ENCODE assay signal across 9 cellular contexts in the genomic region with DNA sequence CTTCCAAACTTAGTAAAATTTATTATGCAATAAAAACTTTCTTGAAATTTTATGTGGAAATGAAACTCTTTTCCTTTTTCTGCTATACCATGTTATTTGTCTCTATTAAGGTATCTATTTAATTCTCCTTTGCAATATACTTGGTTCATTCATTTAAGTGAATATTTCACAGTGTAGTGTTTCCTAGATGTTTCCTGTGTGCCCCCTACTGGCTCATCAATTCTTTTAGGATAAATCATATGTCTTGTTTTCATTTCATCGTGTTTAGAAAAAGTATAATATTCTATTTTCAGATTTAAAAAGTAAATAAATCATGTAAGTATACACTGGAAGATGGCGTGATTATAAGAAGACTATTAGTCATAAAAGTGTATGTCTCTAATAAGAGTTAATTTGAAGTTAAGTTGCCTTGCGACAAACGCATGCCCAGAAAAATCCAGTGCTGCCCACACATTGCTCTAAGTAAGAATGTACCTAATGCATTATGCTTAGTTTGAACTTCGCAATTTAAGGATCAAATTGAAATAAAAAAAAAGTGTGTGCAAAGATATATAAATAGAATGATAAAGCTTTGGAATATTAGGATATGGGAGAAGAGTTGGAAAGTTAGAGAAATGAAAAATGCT.
DNase-seq lines count a peak whose midpoint lies in the region; ATAC-seq and TF ChIP-seq lines count a peak whose summit lies in the region.
"Had no signal": no experiment of that assay in that cellular context is flagged by ENCODE, and none has a peak within 500 bp of the region (broad histone marks: within the 10 kb centered on the region; RNA-seq: fewer than 3 reads in every experiment).

No MANE protein-coding gene starts in this region.

- ATAC-seq in GM23338 (no peak), HG02840 (IDR thresholded peaks at IDR 0.05; ENCODE audit: low FRiP score, unreplicated experiment) (no peak)

- intact Hi-C loops in dorsolateral prefrontal cortex (cut with DNase I), result no loop called here
- intact Hi-C loops in transverse colon (cut with DNase I; ENCODE audit: low total_unique reads), result no loop called here

- no peaks in the 10 kb centered on the region for H3K27me3 ChIP-seq in GM23338 (ENCODE audit: insufficient read depth)
- H3K27me3 ChIP-seq in dorsolateral prefrontal cortex, result no peaks in the 10 kb centered on the region
- peaks cover 9% of the 10 kb centered on the region for H3K27me3 ChIP-seq in smooth muscle cell (ENCODE audit: low read depth)
- no peaks in the 10 kb centered on the region for H3K27me3 ChIP-seq in transverse colon

- H4K20me1 ChIP-seq in GM23338 (replicated peaks; ENCODE audit: insufficient read depth) (no peaks in the 10 kb centered on the region), smooth muscle cell (ENCODE audit: low read depth) (no peaks in the 10 kb centered on the region)

- in situ Hi-C loops in G401 (cut with HindIII; ENCODE audit: low sequenced_read_pairs), result no loop called here
- in situ Hi-C loops in transverse colon (cut with MboI; ENCODE audit: low pct_ligation_motif_present in 1 of 4, low pct_unique_long_range_greater_than_20kb in 1 of 4, low sequenced_read_pairs in 3 of 4), result no loop called here

- H3K4me1 Mint-ChIP-seq in GM23338, result no peaks in the 10 kb centered on the region

- no peak overlapping the region for H3K27ac Mint-ChIP-seq in GM23338
- H3K27ac Mint-ChIP-seq: dendritic cell treated with granulocyte-macrophage colony-stimulating factor and Interleukin-4, amounts not matched to agents 40 ng/mL and 50 ng/mL, for 4 days had no signal

- peak; percentile 74 for DNase-seq in G401 (ENCODE audit: low spot score)
- peak; percentile 40 for DNase-seq in GM23338 (ENCODE audit: low spot score)
- peak; percentile 71 for DNase-seq in NCI-H1694 treated with DMSO at 0.1 percent for 48 hours (lab: John Stamatoyannopoulos, UW)
- DNase-seq in dorsolateral prefrontal cortex, result peak in 1 of 10 donors; percentile 10
- no peak for DNase-seq in smooth muscle cell (lab: John Stamatoyannopoulos, UW; ENCODE audit: unreplicated experiment)
- DNase-seq in retina, result no peak
- no peak for DNase-seq in transverse colon

- 52% methylated on average over 5 of the region's 5 CpGs for WGBS in smooth muscle cell (ENCODE audit: low lambda C conversion rate)
- WGBS in transverse colon (ENCODE audit: low coverage in 1 of 2), 2 donors, result 51 to 56% methylated on average over 5 of the region's 5 CpGs

- H3K4me2 ChIP-seq in GM23338 (no peak overlapping the region), smooth muscle cell (no peak overlapping the region)

- TF ChIP-seq EP300 in transverse colon (IDR thresholded peaks at IDR 0.05; ENCODE audit: low read depth), result no peak

- H3K79me2 ChIP-seq in GM23338 (replicated peaks; ENCODE audit: insufficient read depth), result no peaks in the 10 kb centered on the region
- H3K79me2 ChIP-seq in smooth muscle cell (ENCODE audit: low read depth), result no peaks in the 10 kb centered on the region

- no peaks in the 10 kb centered on the region for H3K36me3 Mint-ChIP-seq in GM23338 (ENCODE audit: low read depth)

- H3K27me3 Mint-ChIP-seq in GM23338 (ENCODE audit: insufficient read depth, low read depth, poor library complexity), result no peaks in the 10 kb centered on the region
- H3K27me3 Mint-ChIP-seq: dendritic cell treated with granulocyte-macrophage colony-stimulating factor and Interleukin-4, amounts not matched to agents 40 ng/mL and 50 ng/mL, for 4 days had no signal

- H3K4me3 ChIP-seq in GM23338 (no peak overlapping the region), dorsolateral prefrontal cortex (peak overlapping the region in 9 of 59 donors; percentile 9 to 34 (median 22)), smooth muscle cell (no peak overlapping the region), transverse colon (no peak overlapping the region)

- H3K4me3 Mint-ChIP-seq in GM23338, result no peak overlapping the region
- H3K4me3 Mint-ChIP-seq: dendritic cell treated with granulocyte-macrophage colony-stimulating factor and Interleukin-4, amounts not matched to agents 40 ng/mL and 50 ng/mL, for 4 days had no signal

- peak overlapping the region; percentile 11 for H3K9ac ChIP-seq in smooth muscle cell (ENCODE audit: low read depth)

- H3K36me3 ChIP-seq in GM23338 (ENCODE audit: insufficient read depth) (no peaks in the 10 kb centered on the region), smooth muscle cell (ENCODE audit: low read depth) (no peaks in the 10 kb centered on the region), transverse colon (no peaks in the 10 kb centered on the region)

- TF ChIP-seq POLR2A in transverse colon (IDR thresholded peaks at IDR 0.05), result no peak

- H2AFZ ChIP-seq in GM23338 (no peak overlapping the region), smooth muscle cell (ENCODE audit: low read depth) (no peak overlapping the region)

- H3K9me3 Mint-ChIP-seq in GM23338, result no peaks in the 10 kb centered on the region; the same call in 2 of the 3 replicates
- H3K9me3 Mint-ChIP-seq: dendritic cell treated with granulocyte-macrophage colony-stimulating factor and Interleukin-4, amounts not matched to agents 40 ng/mL and 50 ng/mL, for 4 days had no signal

- H3K9me3 ChIP-seq in smooth muscle cell (replicated peaks; ENCODE audit: low read depth), result no peaks in the 10 kb centered on the region
- no peaks in the 10 kb centered on the region for H3K9me3 ChIP-seq in transverse colon

- TF ChIP-seq CTCF in GM23338 (conservative IDR thresholded peaks at IDR 0.05; ENCODE audit: low read depth in 2 of 2) (peak in 1 of 2 experiments; percentile 75; a peak in 3 of 4 replicates), dorsolateral prefrontal cortex (IDR thresholded peaks at IDR 0.05 in 54 of 56, conservative IDR thresholded peaks at IDR 0.05 in 2 of 56; ENCODE audit: low read depth in 1 of 56, partially characterized antibody in 56 of 56) (peak in 53 of 56 donors; percentile 39 to 76 (median 57)), smooth muscle cell (IDR thresholded peaks at IDR 0.05; ENCODE audit: borderline replicate concordance, insufficient read depth, poor library complexity, severe bottlenecking) (peak; percentile 64), transverse colon (IDR thresholded peaks at IDR 0.05) (peak in 1 of 5 experiments; percentile 12)

- H3K4me1 ChIP-seq in GM23338 (ENCODE audit: insufficient read depth) (no peaks in the 10 kb centered on the region), smooth muscle cell (ENCODE audit: low read depth) (no peaks in the 10 kb centered on the region), transverse colon (no peaks in the 10 kb centered on the region)

- H3K9me2 ChIP-seq in GM23338 (ENCODE audit: insufficient read depth), result no peaks in the 10 kb centered on the region

- H3F3A ChIP-seq in GM23338 (replicated peaks; ENCODE audit: low read depth), result no peaks in the 10 kb centered on the region
- H3F3A ChIP-seq in smooth muscle cell (ENCODE audit: low read depth), result no peaks in the 10 kb centered on the region

- H3K27ac ChIP-seq in GM23338 (ENCODE audit: low read depth) (no peak overlapping the region), dorsolateral prefrontal cortex (no peak overlapping the region), smooth muscle cell (ENCODE audit: low read depth) (no peak overlapping the region), transverse colon (no peak overlapping the region)

TF ChIP-seq in GM23338, 12 proteins besides CTCF, POLR2A, EP300 and RAD21 (continues in another document):
- TF ChIP-seq, protein P1, sequence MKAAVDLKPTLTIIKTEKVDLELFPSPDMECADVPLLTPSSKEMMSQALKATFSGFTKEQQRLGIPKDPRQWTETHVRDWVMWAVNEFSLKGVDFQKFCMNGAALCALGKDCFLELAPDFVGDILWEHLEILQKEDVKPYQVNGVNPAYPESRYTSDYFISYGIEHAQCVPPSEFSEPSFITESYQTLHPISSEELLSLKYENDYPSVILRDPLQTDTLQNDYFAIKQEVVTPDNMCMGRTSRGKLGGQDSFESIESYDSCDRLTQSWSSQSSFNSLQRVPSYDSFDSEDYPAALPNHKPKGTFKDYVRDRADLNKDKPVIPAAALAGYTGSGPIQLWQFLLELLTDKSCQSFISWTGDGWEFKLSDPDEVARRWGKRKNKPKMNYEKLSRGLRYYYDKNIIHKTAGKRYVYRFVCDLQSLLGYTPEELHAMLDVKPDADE (IDR thresholded peaks at IDR 0.05), result no peak
- TF ChIP-seq ZNF114 (CRISPR knock-in tag; IDR thresholded peaks at IDR 0.05) (no peak), JUNB (IDR thresholded peaks at IDR 0.05; ENCODE audit: unreplicated experiment) (no peak), POLR2AphosphoS5 (IDR thresholded peaks at IDR 0.05; ENCODE audit: low read depth) (no peak), NANOG (IDR thresholded peaks at IDR 0.05; ENCODE audit: borderline replicate concordance) (no peak), EZH2 (IDR thresholded peaks at IDR 0.05; ENCODE audit: low read depth, unreplicated experiment) (no peak), ZNF331 (CRISPR knock-in tag; IDR thresholded peaks at IDR 0.05; ENCODE audit: low read depth) (no peak), CREB1 (CRISPR knock-in tag; IDR thresholded peaks at IDR 0.05; ENCODE audit: low read depth) (no peak), STAT1 (IDR thresholded peaks at IDR 0.05; ENCODE audit: unreplicated experiment) (no peak), EZH2phosphoT487 (IDR thresholded peaks at IDR 0.05; ENCODE audit: unreplicated experiment) (no peak)
- TF ChIP-seq, protein P2, sequence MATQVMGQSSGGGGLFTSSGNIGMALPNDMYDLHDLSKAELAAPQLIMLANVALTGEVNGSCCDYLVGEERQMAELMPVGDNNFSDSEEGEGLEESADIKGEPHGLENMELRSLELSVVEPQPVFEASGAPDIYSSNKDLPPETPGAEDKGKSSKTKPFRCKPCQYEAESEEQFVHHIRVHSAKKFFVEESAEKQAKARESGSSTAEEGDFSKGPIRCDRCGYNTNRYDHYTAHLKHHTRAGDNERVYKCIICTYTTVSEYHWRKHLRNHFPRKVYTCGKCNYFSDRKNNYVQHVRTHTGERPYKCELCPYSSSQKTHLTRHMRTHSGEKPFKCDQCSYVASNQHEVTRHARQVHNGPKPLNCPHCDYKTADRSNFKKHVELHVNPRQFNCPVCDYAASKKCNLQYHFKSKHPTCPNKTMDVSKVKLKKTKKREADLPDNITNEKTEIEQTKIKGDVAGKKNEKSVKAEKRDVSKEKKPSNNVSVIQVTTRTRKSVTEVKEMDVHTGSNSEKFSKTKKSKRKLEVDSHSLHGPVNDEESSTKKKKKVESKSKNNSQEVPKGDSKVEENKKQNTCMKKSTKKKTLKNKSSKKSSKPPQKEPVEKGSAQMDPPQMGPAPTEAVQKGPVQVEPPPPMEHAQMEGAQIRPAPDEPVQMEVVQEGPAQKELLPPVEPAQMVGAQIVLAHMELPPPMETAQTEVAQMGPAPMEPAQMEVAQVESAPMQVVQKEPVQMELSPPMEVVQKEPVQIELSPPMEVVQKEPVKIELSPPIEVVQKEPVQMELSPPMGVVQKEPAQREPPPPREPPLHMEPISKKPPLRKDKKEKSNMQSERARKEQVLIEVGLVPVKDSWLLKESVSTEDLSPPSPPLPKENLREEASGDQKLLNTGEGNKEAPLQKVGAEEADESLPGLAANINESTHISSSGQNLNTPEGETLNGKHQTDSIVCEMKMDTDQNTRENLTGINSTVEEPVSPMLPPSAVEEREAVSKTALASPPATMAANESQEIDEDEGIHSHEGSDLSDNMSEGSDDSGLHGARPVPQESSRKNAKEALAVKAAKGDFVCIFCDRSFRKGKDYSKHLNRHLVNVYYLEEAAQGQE (IDR thresholded peaks at IDR 0.05; ENCODE audit: unreplicated experiment), result no peak

Comparison
In these comparisons a context has a peak if more than half of its experiments do, and no peak if none do; other contexts are left out.
1. DNase-seq: peak in G401 (single experiment), GM23338 (single experiment) and NCI-H1694 treated with DMSO at 0.1 percent for 48 hours (single experiment); none in smooth muscle cell (single experiment), retina (single experiment) and transverse colon (single experiment).